7 cellular contexts compared by ENCODE assay signal in the genomic region with DNA sequence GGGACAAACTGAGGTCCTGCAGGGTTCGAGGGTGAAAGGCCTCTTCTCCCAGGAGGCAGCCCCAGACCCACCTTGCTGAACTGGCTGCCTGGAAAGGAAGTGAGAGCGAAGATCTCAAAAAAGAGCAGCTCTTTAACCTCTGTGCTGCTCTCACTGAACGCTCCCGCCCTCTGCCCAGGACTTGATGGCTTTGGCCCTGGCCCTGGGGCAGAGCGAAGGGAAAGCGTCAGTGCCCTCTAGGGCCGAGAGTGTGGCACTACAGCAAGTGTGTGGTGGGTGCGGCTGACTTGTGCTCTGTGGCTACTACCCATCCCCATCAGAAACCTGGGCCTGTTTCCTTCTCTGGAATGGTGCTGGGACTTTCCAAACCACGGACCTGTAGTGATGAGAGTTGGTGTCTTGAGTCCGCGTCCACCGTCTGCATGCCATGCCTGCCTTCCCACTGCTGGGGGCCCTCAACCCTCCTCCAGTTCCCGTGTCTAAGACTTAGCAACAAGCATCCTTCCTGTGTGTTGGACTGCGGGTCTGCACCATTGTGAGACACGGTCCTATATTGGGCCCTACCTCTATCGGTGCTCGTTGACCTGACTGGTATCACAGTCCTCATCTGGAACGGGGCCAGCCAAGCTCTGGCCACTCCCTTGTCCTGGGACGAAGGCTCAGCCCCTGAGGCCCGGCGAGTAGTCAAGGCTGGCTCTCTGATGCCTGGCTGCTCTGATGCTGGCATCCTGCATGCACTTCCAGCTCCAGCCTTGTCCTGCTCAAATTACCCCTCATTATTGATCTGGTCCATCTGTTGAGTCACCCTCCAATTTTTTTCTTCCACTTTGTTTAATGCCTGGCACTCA.
DNase-seq lines count a peak whose midpoint lies in the region; ATAC-seq and TF ChIP-seq lines count a peak whose summit lies in the region.

No MANE protein-coding gene starts in this region.

- TF ChIP-seq EP300 in tibial nerve (IDR thresholded peaks at IDR 0.05): no peak

- peaks cover 0 to 10% (median 0%) of the 10 kb centered on the region in 4 donors for H3K4me1 ChIP-seq in tibial nerve

- H3K27me3 ChIP-seq in tibial nerve: no peaks in the 10 kb centered on the region

- no peak overlapping the region for H3K27ac ChIP-seq in tibial nerve

- TF ChIP-seq CTCF in GM12864 (IDR thresholded peaks at IDR 0.05; ENCODE audit: low read depth, low read length, missing control alignments) (peak; percentile 89), LNCAP (IDR thresholded peaks at IDR 0.05) (peak; percentile 92), tibial nerve (IDR thresholded peaks at IDR 0.05) (peak; percentile 31 to 63 (median 54))

- WGBS in tibial nerve, 2 donors: 75 to 76% methylated on average over 19 to 21 of the region's 21 CpGs

- H3K9me3 ChIP-seq in tibial nerve: no peaks in the 10 kb centered on the region

- no peak overlapping the region for H3K4me3 ChIP-seq in GM12864 (ENCODE audit: low read depth, low read length)
- H3K4me3 ChIP-seq in tibial nerve: no peak overlapping the region

- peak; percentile 76 for ATAC-seq in GM21737 (IDR thresholded peaks at IDR 0.05; ENCODE audit: unreplicated experiment)

- DNase-seq in GM12864 (ENCODE audit: low read depth): no peak
- peak; percentile 61 for DNase-seq in SK-N-DZ (ENCODE audit: low spot score)
- peak; percentile 82 for DNase-seq in dermis blood vessel endothelial cell
- peak; percentile 62 to 69 for DNase-seq in lung microvascular endothelial cell (ENCODE audit: low read depth in 2 of 2)
- peak in 1 of 2 donors; percentile 16 for DNase-seq in tibial nerve (ENCODE audit: low spot score in 2 of 2)

- no peak for TF ChIP-seq POLR2A in tibial nerve (IDR thresholded peaks at IDR 0.05)

- peaks cover 0 to 17% (median 0%) of the 10 kb centered on the region in 3 donors for H3K36me3 ChIP-seq in tibial nerve
